ENCODE assay signal across 8 cellular contexts in genomic region chrX:57286507-57287251, GRCh38. TPM values are rescaled to one million over a fixed set of nuclear protein-coding genes. Genes with fewer than 3 reads are reported as not detected.
A peak's percentile ranks its signal among the peaks of the same experiment; 100 is the strongest.
DNase-seq lines count a peak whose midpoint lies in the region; ATAC-seq and TF ChIP-seq lines count a peak whose summit lies in the region.

A gene with protein sequence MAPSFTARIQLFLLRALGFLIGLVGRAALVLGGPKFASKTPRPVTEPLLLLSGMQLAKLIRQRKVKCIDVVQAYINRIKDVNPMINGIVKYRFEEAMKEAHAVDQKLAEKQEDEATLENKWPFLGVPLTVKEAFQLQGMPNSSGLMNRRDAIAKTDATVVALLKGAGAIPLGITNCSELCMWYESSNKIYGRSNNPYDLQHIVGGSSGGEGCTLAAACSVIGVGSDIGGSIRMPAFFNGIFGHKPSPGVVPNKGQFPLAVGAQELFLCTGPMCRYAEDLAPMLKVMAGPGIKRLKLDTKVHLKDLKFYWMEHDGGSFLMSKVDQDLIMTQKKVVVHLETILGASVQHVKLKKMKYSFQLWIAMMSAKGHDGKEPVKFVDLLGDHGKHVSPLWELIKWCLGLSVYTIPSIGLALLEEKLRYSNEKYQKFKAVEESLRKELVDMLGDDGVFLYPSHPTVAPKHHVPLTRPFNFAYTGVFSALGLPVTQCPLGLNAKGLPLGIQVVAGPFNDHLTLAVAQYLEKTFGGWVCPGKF (plus strand): TSS chrX:57286706. CDS start chrX:57286826, 120 bp downstream.

- H3K23ac ChIP-seq in H9 (ENCODE audit: insufficient read length, low read depth, low read length) = no peak within 1 kb of the TSS

- no peaks in the 10 kb centered on the region for H4K20me1 ChIP-seq in H9 (ENCODE audit: control insufficient read depth, insufficient read depth, insufficient read length)

- no peaks in the 10 kb centered on the region for H3K79me1 ChIP-seq in H9 (ENCODE audit: insufficient read depth, low read depth, low read length, poor library complexity, severe bottlenecking)

- H3K4me2 ChIP-seq in H9 (ENCODE audit: insufficient read depth, insufficient read length, low read length) = peak within 1 kb of the TSS; percentile 75

- H3K4me1 ChIP-seq in H9 (ENCODE audit: insufficient read depth, low read length) = no peaks in the 10 kb centered on the region; the same call in 1 of the 2 replicates
- no peaks in the 10 kb centered on the region for H3K4me1 ChIP-seq in upper lobe of right lung

- no peak within 1 kb of the TSS for H2BK20ac ChIP-seq in H9 (ENCODE audit: low read depth, low read length, poor library complexity, severe bottlenecking)

- peak; percentile 37 to 63 (median 46) for ATAC-seq in natural killer cell
- ATAC-seq in upper lobe of right lung = peak; percentile 97

- no peak within 1 kb of the TSS for H2BK120ac ChIP-seq in H9 (ENCODE audit: low read depth, low read length, poor library complexity, severe bottlenecking)

- no peak within 1 kb of the TSS for H4K5ac ChIP-seq in H9 (ENCODE audit: insufficient read length, low read depth, low read length)

- peaks cover 0 to 5% of the 10 kb centered on the region in 2 experiments; a peak in 1 of 4 replicates for H3K4me1 Mint-ChIP-seq in H9
- peaks cover 0 to 7% of the 10 kb centered on the region in 2 donors for H3K4me1 Mint-ChIP-seq in natural killer cell

- TF ChIP-seq CTCF in GM12875 (IDR thresholded peaks at IDR 0.05; ENCODE audit: borderline replicate concordance, insufficient read depth, low read depth, low read length) = 0 out of 2 replicates have a peak, but pooled peaks have one; percentile 7
- peak; percentile 34; the same call in 2 of the 3 replicates for TF ChIP-seq CTCF in H9 (conservative IDR thresholded peaks at IDR 0.05)
- no peak for TF ChIP-seq CTCF in coronary artery (IDR thresholded peaks at IDR 0.05)
- no peak for TF ChIP-seq CTCF in natural killer cell (IDR thresholded peaks at IDR 0.05)
- no peak for TF ChIP-seq CTCF in upper lobe of right lung (IDR thresholded peaks at IDR 0.05)

- H3K27ac Mint-ChIP-seq in H9 (peak within 1 kb of the TSS; percentile 92 to 96 (median 93); a peak in 6 of 7 replicates), natural killer cell (no peak within 1 kb of the TSS)

- peak; percentile 66 for DNase-seq in H9
- peak; percentile 28 for DNase-seq in M059J (ENCODE audit: low read depth)
- peak; percentile 34 for DNase-seq in UCSD-AML1 (lab: John Stamatoyannopoulos, UW; ENCODE audit: unreplicated experiment)
- no peak for DNase-seq in coronary artery (ENCODE audit: low spot score)
- no peak for DNase-seq in natural killer cell
- peak; percentile 85 for DNase-seq in upper lobe of right lung
- no peak for DNase-seq in EL

- no peaks in the 10 kb centered on the region for H3K23me2 ChIP-seq in H9 (ENCODE audit: insufficient read length, low read depth, low read length, poor library complexity, severe bottlenecking)

- H3K18ac ChIP-seq in H9 (ENCODE audit: insufficient read length, low read depth, low read length) = no peak within 1 kb of the TSS

- H2BK15ac ChIP-seq in H9 (ENCODE audit: low read depth, low read length) = no peak within 1 kb of the TSS

- peak within 1 kb of the TSS; percentile 21 for H3K9ac ChIP-seq in H9 (ENCODE audit: extremely low read depth, insufficient read length, low read length)

- H3K79me2 ChIP-seq in H9 (ENCODE audit: insufficient read depth, low read length) = no peaks in the 10 kb centered on the region

- no peaks in the 10 kb centered on the region for H3K27me3 ChIP-seq in H9 (ENCODE audit: insufficient read depth, low read length)
- no peaks in the 10 kb centered on the region for H3K27me3 ChIP-seq in upper lobe of right lung

- H3K27ac ChIP-seq in H9 (ENCODE audit: insufficient read length, low read depth, low read length) = no peak within 1 kb of the TSS
- H3K27ac ChIP-seq in coronary artery = no peak within 1 kb of the TSS
- peak within 1 kb of the TSS; percentile 36 for H3K27ac ChIP-seq in upper lobe of right lung

- H4K91ac ChIP-seq in H9 (ENCODE audit: insufficient read length, low read depth, low read length) = no peak within 1 kb of the TSS

- no peak within 1 kb of the TSS for H4K8ac ChIP-seq in H9 (replicated peaks; ENCODE audit: insufficient read length, low read depth, low read length)

- peak within 1 kb of the TSS; percentile 92 for H2AFZ ChIP-seq in H9 (ENCODE audit: low read length)

- H3K9me3 ChIP-seq in H9 (ENCODE audit: control insufficient read depth, low read depth, low read length) (peaks cover 19% of the 10 kb centered on the region), upper lobe of right lung (no peaks in the 10 kb centered on the region)

- peaks cover 63 to 67% of the 10 kb centered on the region in 2 experiments for H3K9me3 Mint-ChIP-seq in H9
- H3K9me3 Mint-ChIP-seq in natural killer cell = no peaks in the 10 kb centered on the region

- H3K4me3 ChIP-seq in GM12875 (ENCODE audit: low read depth, low read length) = peak within 1 kb of the TSS; percentile 46
- peak within 1 kb of the TSS; percentile 9 for H3K4me3 ChIP-seq in coronary artery
- H3K4me3 ChIP-seq in upper lobe of right lung = peak within 1 kb of the TSS; percentile 42

- H3K27me3 Mint-ChIP-seq in H9 (ENCODE audit: low read depth) = no peaks in the 10 kb centered on the region
- peaks cover 2 to 17% of the 10 kb centered on the region in 2 donors for H3K27me3 Mint-ChIP-seq in natural killer cell (ENCODE audit: low read depth in 2 of 2)

- no peak within 1 kb of the TSS for H2AK5ac ChIP-seq in H9 (ENCODE audit: insufficient read length, low read length)

- H3K4me3 Mint-ChIP-seq in H9 (peak within 1 kb of the TSS; percentile 84), natural killer cell (peak within 1 kb of the TSS; percentile 40)

- no peak within 1 kb of the TSS for H3K4ac ChIP-seq in H9 (ENCODE audit: low read depth, low read length)

- no peak within 1 kb of the TSS for H3K14ac ChIP-seq in H9 (ENCODE audit: insufficient read depth, low read length)

- no CpG with 5 or more reads among the region's 22 CpGs for WGBS in H9 (ENCODE audit: extremely low coverage, insufficient read length, low lambda C conversion rate)

- no peak within 1 kb of the TSS for H2BK12ac ChIP-seq in H9 (ENCODE audit: insufficient read length, low read depth, low read length)

- intact Hi-C loops in natural killer cell (cut with micrococcal nuclease) (no loop called here), upper lobe of right lung (cut with DNase I) (no loop called here)

- H3K36me3 ChIP-seq in upper lobe of right lung = no peaks in the 10 kb centered on the region

- H2BK5ac ChIP-seq in H9 (ENCODE audit: insufficient read length, low read length) = no peak within 1 kb of the TSS

- H3K36me3 Mint-ChIP-seq in H9 (ENCODE audit: insufficient read depth in 1 of 3, low read depth in 3 of 3) (peaks cover 0 to 4% (median 0%) of the 10 kb centered on the region in 3 experiments; a peak in 1 of 7 replicates), natural killer cell (no peaks in the 10 kb centered on the region)

- no peak within 1 kb of the TSS for H3K56ac ChIP-seq in H9 (ENCODE audit: insufficient read length, low read depth, low read length)

- H3T11ph ChIP-seq in H9 (ENCODE audit: low read length) = no peak within 1 kb of the TSS

RNA-seq across cellular contexts. Expression of the gene that starts here (rescaled TPM):
- total RNA-seq in H9 (2021) (6.4 and 6.9 TPM in 2 replicates), natural killer cell (1 to 10 TPM in 2 of 3 donors, under 1 TPM in 1; 0.12 to 1.6 (median 1.2) TPM), upper lobe of right lung (6.0 TPM)
- total RNA-seq in M059J (2014; rRNA removed; shearing (Covaris generic)) = 0.17 and 0.69 TPM in 2 replicates

Comparison
In these comparisons a context has a peak if more than half of its experiments do, and no peak if none do; other contexts are left out.
1. Peak in DNase-seq in M059J; RNA of the gene not detected or under 1 TPM.
2. CTCF ChIP-seq: peak in GM12875 (single experiment) and H9 (single experiment); none in coronary artery (single experiment), natural killer cell (single experiment) and upper lobe of right lung (single experiment).
3. DNase-seq: peak in H9 (single experiment), UCSD-AML1 (single experiment) and upper lobe of right lung (single experiment); none in coronary artery (single experiment), natural killer cell (single experiment) and EL (single experiment).
4. H3K27ac Mint-ChIP-seq: peak in H9 (3 of 3); none in natural killer cell (0 of 2).
5. Peak in every context shown above with its lines, with median percentiles within 50 percentile points of each other: H3K4me3 ChIP-seq.